Comparison of ENCODE assay signal across 24 cellular contexts in genomic region chr3:129345281-129345680, GRCh38.
"Had no signal": no experiment of that assay in that cellular context is flagged by ENCODE, and none has a peak within 500 bp of the region (broad histone marks: within the 10 kb centered on the region; RNA-seq: fewer than 3 reads in every experiment).

No MANE protein-coding gene starts in this region.

- H3K27ac Mint-ChIP-seq: effector memory CD8-positive, alpha-beta T cell; nephron progenitor cell; stimulated activated memory B cell treated with anti-CD40 and anti-IgM and Interleukin-4, amounts not matched to agents 10 μg/mL and 1 μg/mL and 100 μg/mL, for 72 hours had no signal

- H3K36me3 Mint-ChIP-seq: naive B cell; stimulated activated memory B cell treated with anti-CD40 and anti-IgM and Interleukin-4, amounts not matched to agents 10 μg/mL and 1 μg/mL and 100 μg/mL, for 72 hours had no signal

- H3K9me3 Mint-ChIP-seq: central memory CD8-positive, alpha-beta T cell; effector memory CD8-positive, alpha-beta T cell had no signal

- H3K36me3 ChIP-seq: esophagus squamous epithelium, lower lobe of right lung, sigmoid colon, tibial artery, upper lobe of left lung had no signal

- H3K27me3 ChIP-seq: testis, upper lobe of left lung had no signal

- DNase-seq: effector memory CD8-positive, alpha-beta T cell; erythroblast; esophagus squamous epithelium; foreskin melanocyte; glutamatergic neuron; left ventricle myocardium superior; lower lobe of right lung; naive B cell; occipital lobe; sigmoid colon; stimulated activated CD4-positive, alpha-beta T cell treated with anti-CD3 and anti-CD28 coated beads, Interleukin-2, amount 100 ng/mL, for 24 hours; stimulated activated CD4-positive, alpha-beta T cell treated with anti-CD3 and anti-CD28 coated beads, Interleukin-4, amount 100 ng/mL, for 4 hours; stimulated activated naive CD8-positive, alpha-beta T cell treated with anti-CD3 and anti-CD28 coated beads, Interleukin-15, Interleukin-2, amounts not matched to agents 100 U/mL and 50 U/mL, for 24 hours; tibial artery; upper lobe of left lung had no signal

- FAIRE-seq: endometrium, keratinocyte, urothelium cell line had no signal

- H3K4me1 ChIP-seq: psoas muscle had no signal

- H3K9me3 ChIP-seq: esophagus squamous epithelium, lower lobe of right lung, psoas muscle, sigmoid colon, testis, tibial artery, upper lobe of left lung had no signal

- ATAC-seq: effector memory CD8-positive, alpha-beta T cell; psoas muscle; stimulated activated memory B cell treated with anti-CD40 and anti-IgM and Interleukin-4, amounts not matched to agents 10 μg/mL and 1 μg/mL and 100 μg/mL, for 72 hours; stimulated activated naive CD8-positive, alpha-beta T cell treated with anti-CD3 and anti-CD28 coated beads, Interleukin-15, Interleukin-2, amounts not matched to agents 100 U/mL and 50 U/mL, for 24 hours had no signal

- H3K4me1 Mint-ChIP-seq: central memory CD8-positive, alpha-beta T cell had no signal

- H3K27ac ChIP-seq: coronary artery, esophagus squamous epithelium, lower lobe of right lung, psoas muscle, sigmoid colon, testis, tibial artery, upper lobe of left lung had no signal

- H3K4me3 Mint-ChIP-seq: central memory CD8-positive, alpha-beta T cell; stimulated activated memory B cell treated with anti-CD40 and anti-IgM and Interleukin-4, amounts not matched to agents 10 μg/mL and 1 μg/mL and 100 μg/mL, for 72 hours had no signal

- H3K4me3 ChIP-seq: coronary artery, esophagus squamous epithelium, lower lobe of right lung, psoas muscle, sigmoid colon, testis, tibial artery, upper lobe of left lung had no signal
